Comparison of ENCODE assay signal across 8 cellular contexts in genomic region chr14:49999216-49999761, GRCh38.
A peak's percentile ranks its signal among the peaks of the same experiment; 100 is the strongest.
DNase-seq lines count a peak whose midpoint lies in the region; ATAC-seq and TF ChIP-seq lines count a peak whose summit lies in the region.

No MANE protein-coding gene starts in this region.

- peak overlapping the region; percentile 67; the same call in 1 of the 2 replicates for H3K9ac ChIP-seq in Karpas-422 (ENCODE audit: low read length)
- H3K9ac ChIP-seq in mesendoderm (ENCODE audit: low read length) = no peak overlapping the region

- H3K79me1 ChIP-seq in mesendoderm (ENCODE audit: low read length) = no peaks in the 10 kb centered on the region

- no peak overlapping the region for H4K5ac ChIP-seq in mesendoderm (ENCODE audit: low read length)

- H4K8ac ChIP-seq in mesendoderm (ENCODE audit: low read depth, low read length) = no peak overlapping the region

- peak overlapping the region; percentile 1 for H3K18ac ChIP-seq in mesendoderm (ENCODE audit: low read length)

- no peaks in the 10 kb centered on the region for H4K20me1 ChIP-seq in Karpas-422 (ENCODE audit: insufficient read depth, low read depth, low read length)

- H3K27ac ChIP-seq in Karpas-422 (ENCODE audit: low read length) (no peak overlapping the region), mesendoderm (ENCODE audit: low read depth, low read length) (peak overlapping the region; percentile 97)

- H3K79me2 ChIP-seq in Karpas-422 (ENCODE audit: low read length) (no peaks in the 10 kb centered on the region), mesendoderm (ENCODE audit: control insufficient read depth, insufficient read depth, low read length) (no peaks in the 10 kb centered on the region)

- no CpG with 5 or more reads among the region's 4 CpGs for WGBS in mesendoderm (ENCODE audit: extremely low coverage, insufficient coverage, low lambda C conversion rate)

- H3K56ac ChIP-seq in mesendoderm (ENCODE audit: low read length) = peak overlapping the region; percentile 65

- no peak overlapping the region for H3K4ac ChIP-seq in mesendoderm (ENCODE audit: low read depth, low read length)

- H2BK5ac ChIP-seq in mesendoderm (ENCODE audit: low read length) = peak overlapping the region; percentile 48

- DNase-seq in ELR (ENCODE audit: low read depth) (peak; percentile 94), Karpas-422 (peak; percentile 70), choroid plexus epithelial cell (ENCODE audit: low read depth) (peak; percentile 83), mesendoderm (peak; percentile 95), NCI-H2081 (lab: John Stamatoyannopoulos, UW) (no peak)
- DNase-seq in activated CD4-positive, CD25-positive, alpha-beta regulatory T cell treated with anti-CD3 and anti-CD28 coated beads, Interleukin-2, amount 50 U/mL, for 72 hours = peak; percentile 72
- DNase-seq in stimulated activated CD8-positive, alpha-beta memory T cell treated with anti-CD3 and anti-CD28 coated beads, Interleukin-7, amount 100 ng/mL, for 48 hours (ENCODE audit: extremely low read depth in 1 of 2, low read depth in 1 of 2) = peak; percentile 73 to 87

- H2AK5ac ChIP-seq in mesendoderm (ENCODE audit: low read length) = no peak overlapping the region

- H2BK15ac ChIP-seq in mesendoderm (replicated peaks; ENCODE audit: low read depth) = no peak overlapping the region

- H3K36me3 ChIP-seq in Karpas-422 (ENCODE audit: insufficient read depth, low read length) (no peaks in the 10 kb centered on the region), mesendoderm (ENCODE audit: control insufficient read depth, insufficient read depth, low read length) (no peaks in the 10 kb centered on the region)

- peak overlapping the region; percentile 17; the same call in 1 of the 2 replicates for H2AFZ ChIP-seq in Karpas-422 (ENCODE audit: low read length)

- no peaks in the 10 kb centered on the region for H3K9me3 ChIP-seq in Karpas-422 (ENCODE audit: low read length)

- no peak for TF ChIP-seq CTCF in choroid plexus epithelial cell (conservative IDR thresholded peaks at IDR 0.05; ENCODE audit: low read depth, low read length)

- H3K4me1 ChIP-seq in Karpas-422 (ENCODE audit: low read length) = peaks cover 53% of the 10 kb centered on the region
- H3K4me1 ChIP-seq in mesendoderm (ENCODE audit: control insufficient read depth, low read depth, low read length) = peaks cover 27% of the 10 kb centered on the region

- H3K27me3 ChIP-seq in Karpas-422 (ENCODE audit: low read length) (no peaks in the 10 kb centered on the region), mesendoderm (ENCODE audit: insufficient read depth, low read length, poor library complexity) (no peaks in the 10 kb centered on the region)

- H3K4me3 ChIP-seq in Karpas-422 (ENCODE audit: low read length) (no peak overlapping the region), choroid plexus epithelial cell (ENCODE audit: low read depth, low read length) (no peak overlapping the region), mesendoderm (ENCODE audit: low read length) (no peak overlapping the region)

- no peak overlapping the region for H3K4me2 ChIP-seq in Karpas-422 (ENCODE audit: low read depth, low read length, poor library complexity, severe bottlenecking)
- H3K4me2 ChIP-seq in mesendoderm (ENCODE audit: low read length) = no peak overlapping the region

- H3K9me2 ChIP-seq in Karpas-422 (replicated peaks; ENCODE audit: insufficient read depth, low read length) = no peaks in the 10 kb centered on the region

- no peak overlapping the region for H2BK120ac ChIP-seq in mesendoderm (ENCODE audit: low read depth, low read length)

- H3K23ac ChIP-seq in mesendoderm (ENCODE audit: low read length) = no peak overlapping the region

- peak; percentile 49 for ATAC-seq in GM21737 (IDR thresholded peaks at IDR 0.05; ENCODE audit: unreplicated experiment)

Comparison
In these comparisons a context has a peak if more than half of its experiments do, and no peak if none do; other contexts are left out.
1. DNase-seq: peak in ELR (single experiment), Karpas-422 (single experiment), activated CD4-positive, CD25-positive, alpha-beta regulatory T cell treated with anti-CD3 and anti-CD28 coated beads, Interleukin-2, amount 50 U/mL, for 72 hours (single experiment), choroid plexus epithelial cell (single experiment), mesendoderm (single experiment) and stimulated activated CD8-positive, alpha-beta memory T cell treated with anti-CD3 and anti-CD28 coated beads, Interleukin-7, amount 100 ng/mL, for 48 hours (2 of 2); none in NCI-H2081 (0 of 2).